In genomic region chrX:65034641-65035450, GRCh38 we compare ENCODE assay signal across 8 cellular contexts. TPM values are rescaled to one million over a fixed set of nuclear protein-coding genes. Genes with fewer than 3 reads are reported as not detected.
A peak's percentile ranks its signal among the peaks of the same experiment; 100 is the strongest.
DNase-seq lines count a peak whose midpoint lies in the region; TF ChIP-seq lines count a peak whose summit lies in the region.

TSS of gene ZC3H12B (plus strand) at chrX:65034826.

- POLR2A ChIA-PET in GM10248 (lab: Yijun Ruan, JAX): no interaction called here
- POLR2A ChIA-PET in HEK293T (lab: Yijun Ruan, JAX): interaction anchor here (0.6 to 1.9 kb wide), 5 partner anchors 11 to 463 kb away, joined by 3 to 16 read pairs (median 3); partner anchors contain the start of gene ZC4H2

- peak within 1 kb of the TSS; percentile 43 to 77 (median 65) for H3K4me3 ChIP-seq in dorsolateral prefrontal cortex
- peak within 1 kb of the TSS; percentile 20 for H3K4me3 ChIP-seq in lower leg skin (ENCODE audit: low read depth, poor library complexity, severe bottlenecking)

- CTCF ChIA-PET in GM10248 (lab: Yijun Ruan, JAX): interaction anchor here (0.9 to 1.3 kb wide), 3 partner anchors 10 to 417 kb away, joined by 3 to 5 read pairs (median 4); no protein-coding TSS in a partner anchor
- CTCF ChIA-PET in HEK293T (lab: Yijun Ruan, JAX): no interaction called here

- no peak for TF ChIP-seq POLR2A in lower leg skin (IDR thresholded peaks at IDR 0.05)

- H3K27me3 ChIP-seq in dorsolateral prefrontal cortex: peaks cover 0 to 53% (median 3%) of the 10 kb centered on the region in 45 donors

- TF ChIP-seq CTCF in GM10248 (IDR thresholded peaks at IDR 0.05; ENCODE audit: control extremely low read depth, extremely low read depth, low read depth, missing control alignments): peak; percentile 47
- peak in 51 of 56 donors; percentile 3 to 67 (median 52) for TF ChIP-seq CTCF in dorsolateral prefrontal cortex (IDR thresholded peaks at IDR 0.05 in 54 of 56, conservative IDR thresholded peaks at IDR 0.05 in 2 of 56; ENCODE audit: low read depth in 1 of 56, partially characterized antibody in 56 of 56)
- TF ChIP-seq CTCF in lower leg skin (IDR thresholded peaks at IDR 0.05): no peak

- DNase-seq in GM10248 (ENCODE audit: extremely low spot score) (peak; percentile 81), HEK293T (ENCODE audit: extremely low spot score) (peak; percentile 85), NCI-H1417 (lab: John Stamatoyannopoulos, UW) (peak in 2 of 3 experiments; percentile 89 to 93), dorsolateral prefrontal cortex (peak; percentile 59 to 88 (median 77)), lower leg skin (ENCODE audit: low spot score in 2 of 2) (peak; percentile 15 to 87), HuH-7.5 (ENCODE audit: low spot score) (no peak)
- DNase-seq in activated CD4-positive, alpha-beta T cell treated with anti-CD3 and anti-CD28 coated beads, Interleukin-2, amount 50 U/mL, for 24 hours (ENCODE audit: low read depth in 1 of 2, low spot score in 1 of 2): peak; percentile 60 to 69
- peak; percentile 64 to 78 for DNase-seq in stimulated activated CD4-positive, alpha-beta T cell treated with anti-CD3 and anti-CD28 coated beads, Interleukin-4, amount 100 ng/mL, for 48 hours (ENCODE audit: low read depth in 2 of 2)

- H3K27ac ChIP-seq in dorsolateral prefrontal cortex: peak within 1 kb of the TSS in 57 of 59 donors; percentile 15 to 89 (median 77)

- 0 to 31% methylated on average over 7 to 46 of the region's 69 CpGs for WGBS in lower leg skin, 2 donors

- intact Hi-C loops in dorsolateral prefrontal cortex (cut with DNase I): loop anchor here (2.0 to 10.0 kb wide), 3 partner anchors 58 to 490 kb away; partner anchors contain the start of gene ZC4H2 (in 2 of the 2)
- intact Hi-C loops in lower leg skin (cut with DNase I; ENCODE audit: low total_unique reads): no loop called here

TF ChIP-seq in HEK293T, 16 proteins besides CTCF, POLR2A, EP300 and RAD21:
- peak; percentile 39; the same call in 1 of the 2 replicates for TF ChIP-seq L3MBTL2 (conservative IDR thresholded peaks at IDR 0.05)
- TF ChIP-seq NFRKB (IDR thresholded peaks at IDR 0.05): no peak

RNA-seq across cellular contexts. Expression of gene ZC3H12B, which starts in this region (rescaled TPM):
- 10 to 100 TPM in 119 of 120 experiments, 1 to 10 TPM in 1; 8.5 to 27.0 (median 17.3) TPM for total RNA-seq in dorsolateral prefrontal cortex
- total RNA-seq in lower leg skin: under 1 TPM; 0.13 to 0.74 (median 0.46) TPM

Comparison
In these comparisons a context has a peak if more than half of its experiments do, and no peak if none do; other contexts are left out.
1. RNA of gene ZC3H12B (total RNA-seq): 8.5 to 27.0 TPM in dorsolateral prefrontal cortex; 0.13 to 0.74 TPM in lower leg skin; every median in the first group is over 4 times any median in the second.
2. Peak in DNase-seq and H3K4me3 ChIP-seq in lower leg skin; RNA of the gene not detected or under 1 TPM.
3. CTCF ChIP-seq: peak in GM10248 (single experiment) and dorsolateral prefrontal cortex (51 of 56); none in lower leg skin (0 of 3).